In genomic region chr1:63127376-63127775, GRCh38 we compare ENCODE assay signal across 15 cellular contexts.
DNase-seq lines count a peak whose midpoint lies in the region; ATAC-seq and TF ChIP-seq lines count a peak whose summit lies in the region.
"Had no signal": no experiment of that assay in that cellular context is flagged by ENCODE, and none has a peak within 500 bp of the region (broad histone marks: within the 10 kb centered on the region; RNA-seq: fewer than 3 reads in every experiment).

No MANE protein-coding gene starts in this region.

- no peak overlapping the region for H2BK120ac ChIP-seq in mesenchymal stem cell (ENCODE audit: low read depth, low read length)

- no peak overlapping the region for H3K4me3 Mint-ChIP-seq in chondrocyte (ENCODE audit: unreplicated experiment)
- no peak overlapping the region for H3K4me3 Mint-ChIP-seq in stimulated activated naive CD8-positive, alpha-beta T cell treated with anti-CD3 and anti-CD28 coated beads, Interleukin-15, amount 100 ng/mL, for 72 hours
- H3K4me3 Mint-ChIP-seq: CD4-positive, alpha-beta T cell had no signal

- no peak overlapping the region for H4K91ac ChIP-seq in mesenchymal stem cell (ENCODE audit: low read length)

- H2AFZ ChIP-seq in mesenchymal stem cell (ENCODE audit: low read depth, low read length), result no peak overlapping the region
- H2AFZ ChIP-seq: PC-9 had no signal

- H3K27me3 ChIP-seq in mesenchymal stem cell (ENCODE audit: control insufficient read depth in 1 of 2, insufficient read depth in 1 of 2, low read length in 2 of 2), result no peaks in the 10 kb centered on the region

- no peak overlapping the region for H3K4me3 ChIP-seq in mesenchymal stem cell (ENCODE audit: insufficient read depth in 1 of 2, low read depth in 1 of 2, low read length in 2 of 2)
- H3K4me3 ChIP-seq: PC-9 had no signal

- H3K79me1 ChIP-seq in mesenchymal stem cell (replicated peaks; ENCODE audit: low read length, poor library complexity, severe bottlenecking), result no peaks in the 10 kb centered on the region

- no peak for TF ChIP-seq CTCF in chondrocyte (IDR thresholded peaks at IDR 0.05)

- no peak overlapping the region for H3K18ac ChIP-seq in mesenchymal stem cell (ENCODE audit: low read depth in 1 of 2, low read length in 2 of 2)

- peak overlapping the region; percentile 12 for H3K27ac ChIP-seq in mesenchymal stem cell (ENCODE audit: low read length, poor library complexity, severe bottlenecking)
- H3K27ac ChIP-seq: PC-9 had no signal

- no peak overlapping the region for H3K4ac ChIP-seq in mesenchymal stem cell (ENCODE audit: low read depth in 1 of 2, low read length in 2 of 2)

- H3K9ac ChIP-seq in mesenchymal stem cell (ENCODE audit: low read length), result no peak overlapping the region

- H2BK15ac ChIP-seq in mesenchymal stem cell (ENCODE audit: low read depth, poor library complexity, severe bottlenecking), result no peak overlapping the region

- H3K36me3 Mint-ChIP-seq in chondrocyte (ENCODE audit: low read depth), result no peaks in the 10 kb centered on the region

- no peaks in the 10 kb centered on the region for H3K9me3 Mint-ChIP-seq in chondrocyte (ENCODE audit: low read depth)
- no peaks in the 10 kb centered on the region for H3K9me3 Mint-ChIP-seq in stimulated activated naive CD8-positive, alpha-beta T cell treated with anti-CD3 and anti-CD28 coated beads, Interleukin-15, amount 100 ng/mL, for 72 hours
- H3K9me3 Mint-ChIP-seq: CD4-positive, alpha-beta T cell had no signal

- no peak overlapping the region for H4K8ac ChIP-seq in mesenchymal stem cell (ENCODE audit: low read length)

- H3K36me3 ChIP-seq in mesenchymal stem cell (ENCODE audit: control insufficient read depth in 1 of 2, insufficient read depth in 2 of 2, low read depth in 1 of 2, low read length in 2 of 2), result no peaks in the 10 kb centered on the region

- no peak overlapping the region for H3K23ac ChIP-seq in mesenchymal stem cell (ENCODE audit: low read length in 2 of 2)

- H2BK12ac ChIP-seq in mesenchymal stem cell (ENCODE audit: low read length in 2 of 2), result no peak overlapping the region

- no peaks in the 10 kb centered on the region for H3K27me3 Mint-ChIP-seq in chondrocyte (ENCODE audit: low read depth)
- H3K27me3 Mint-ChIP-seq in stimulated activated naive CD8-positive, alpha-beta T cell treated with anti-CD3 and anti-CD28 coated beads, Interleukin-15, amount 100 ng/mL, for 72 hours, result peaks cover 41% of the 10 kb centered on the region

- WGBS in mesenchymal stem cell, result 41% methylated on average over 4 of the region's 5 CpGs

- H3K14ac ChIP-seq in mesenchymal stem cell (ENCODE audit: low read length in 2 of 2), result no peak overlapping the region

- peak overlapping the region; percentile 24 for H2BK5ac ChIP-seq in mesenchymal stem cell (ENCODE audit: low read depth, low read length, poor library complexity, severe bottlenecking)

- DNase-seq in ELR (ENCODE audit: low read depth), result peak; percentile 13
- peak; percentile 60 for DNase-seq in RPMI7951 (ENCODE audit: low read depth)
- no peak for DNase-seq in chondrocyte (ENCODE audit: low spot score)
- DNase-seq in mesenchymal stem cell, result peak; percentile 38
- no peak for DNase-seq in hippocampal formation (lab: John Stamatoyannopoulos, UW)
- DNase-seq in hepatic stellate cell (ENCODE audit: low spot score), result no peak
- DNase-seq in activated CD8-positive, alpha-beta memory T cell treated with anti-CD3 and anti-CD28 coated beads for 24 hours, result no peak
- no peak for DNase-seq in stimulated activated naive CD8-positive, alpha-beta T cell treated with anti-CD3 and anti-CD28 coated beads, Interleukin-15, amount 100 ng/mL, for 72 hours
- DNase-seq: CD4-positive, alpha-beta T cell; DMS153; NCI-H1436; NCI-H1930; NCI-H226; NCI-H524 treated with DMSO at 0.1 percent for 48 hours; PC-9 had no signal

- no peak for ATAC-seq in stimulated activated naive CD8-positive, alpha-beta T cell treated with anti-CD3 and anti-CD28 coated beads, Interleukin-15, amount 100 ng/mL, for 72 hours

- H3K27ac Mint-ChIP-seq in chondrocyte (ENCODE audit: unreplicated experiment), result peak overlapping the region; percentile 45
- H3K27ac Mint-ChIP-seq in stimulated activated naive CD8-positive, alpha-beta T cell treated with anti-CD3 and anti-CD28 coated beads, Interleukin-15, amount 100 ng/mL, for 72 hours, result peak overlapping the region in 1 of 2 donors; percentile 44
- H3K27ac Mint-ChIP-seq: CD4-positive, alpha-beta T cell had no signal

- H3K4me2 ChIP-seq in mesenchymal stem cell (ENCODE audit: low read length, poor library complexity, severe bottlenecking), result no peak overlapping the region
- H3K4me2 ChIP-seq: PC-9 had no signal

- H3K4me1 Mint-ChIP-seq in chondrocyte (ENCODE audit: low read depth), result peaks cover 53% of the 10 kb centered on the region
- no peaks in the 10 kb centered on the region for H3K4me1 Mint-ChIP-seq in stimulated activated naive CD8-positive, alpha-beta T cell treated with anti-CD3 and anti-CD28 coated beads, Interleukin-15, amount 100 ng/mL, for 72 hours

- H2AK5ac ChIP-seq in mesenchymal stem cell (ENCODE audit: low read length, severe bottlenecking), result no peak overlapping the region

- H3K9me3 ChIP-seq in mesenchymal stem cell (ENCODE audit: control insufficient read depth, low read length), result no peaks in the 10 kb centered on the region

- no peaks in the 10 kb centered on the region for H3K4me1 ChIP-seq in mesenchymal stem cell (ENCODE audit: control insufficient read depth, insufficient read depth, low read depth, low read length)

Comparison
In these comparisons a context has a peak if more than half of its experiments do, and no peak if none do; other contexts are left out.
1. DNase-seq: peak in ELR (single experiment), RPMI7951 (single experiment) and mesenchymal stem cell (single experiment); none in chondrocyte (single experiment), hippocampal formation (0 of 2), hepatic stellate cell (single experiment), activated CD8-positive, alpha-beta memory T cell treated with anti-CD3 and anti-CD28 coated beads for 24 hours (single experiment) and stimulated activated naive CD8-positive, alpha-beta T cell treated with anti-CD3 and anti-CD28 coated beads, Interleukin-15, amount 100 ng/mL, for 72 hours (0 of 2).